Comparison of ENCODE assay signal across 1 cellular context in genomic region chr10:128567561-128567960, GRCh38.
TF ChIP-seq lines count a peak whose summit lies in the region.

No MANE protein-coding gene starts in this region.

TF ChIP-seq in H1, 55 proteins besides CTCF, POLR2A, EP300 and RAD21 (continued from another document):
- TF ChIP-seq ATF3 (IDR thresholded peaks at IDR 0.05; ENCODE audit: insufficient read depth, low read depth, low read length) = no peak
- no peak for TF ChIP-seq TAF7 (optimal IDR thresholded peaks at IDR 0.05; ENCODE audit: borderline replicate concordance, low read depth, low read length)
- no peak for TF ChIP-seq FOSL1 (IDR thresholded peaks at IDR 0.05; ENCODE audit: insufficient read depth, low read depth, low read length)
- TF ChIP-seq CBX5 (IDR thresholded peaks at IDR 0.05; ENCODE audit: low read depth, low read length) = no peak
- TF ChIP-seq TBP (IDR thresholded peaks at IDR 0.05; ENCODE audit: low read depth, low read length) = no peak
- TF ChIP-seq CHD2 (IDR thresholded peaks at IDR 0.05; ENCODE audit: low read length) = no peak
- TF ChIP-seq EGR1 (IDR thresholded peaks at IDR 0.05; ENCODE audit: borderline replicate concordance, low read depth, low read length) = no peak
- no peak for TF ChIP-seq SIN3A (conservative IDR thresholded peaks at IDR 0.05 in 1 of 2, IDR thresholded peaks at IDR 0.05 in 1 of 2; ENCODE audit: low read depth in 1 of 2, low read length in 2 of 2)
- no peak for TF ChIP-seq JUN (IDR thresholded peaks at IDR 0.05; ENCODE audit: low read depth, low read length)
- no peak for TF ChIP-seq CBX8 (IDR thresholded peaks at IDR 0.05; ENCODE audit: borderline replicate concordance, low read depth, low read length)
